Comparison of ENCODE assay signal across 1 cellular context in the genomic region with DNA sequence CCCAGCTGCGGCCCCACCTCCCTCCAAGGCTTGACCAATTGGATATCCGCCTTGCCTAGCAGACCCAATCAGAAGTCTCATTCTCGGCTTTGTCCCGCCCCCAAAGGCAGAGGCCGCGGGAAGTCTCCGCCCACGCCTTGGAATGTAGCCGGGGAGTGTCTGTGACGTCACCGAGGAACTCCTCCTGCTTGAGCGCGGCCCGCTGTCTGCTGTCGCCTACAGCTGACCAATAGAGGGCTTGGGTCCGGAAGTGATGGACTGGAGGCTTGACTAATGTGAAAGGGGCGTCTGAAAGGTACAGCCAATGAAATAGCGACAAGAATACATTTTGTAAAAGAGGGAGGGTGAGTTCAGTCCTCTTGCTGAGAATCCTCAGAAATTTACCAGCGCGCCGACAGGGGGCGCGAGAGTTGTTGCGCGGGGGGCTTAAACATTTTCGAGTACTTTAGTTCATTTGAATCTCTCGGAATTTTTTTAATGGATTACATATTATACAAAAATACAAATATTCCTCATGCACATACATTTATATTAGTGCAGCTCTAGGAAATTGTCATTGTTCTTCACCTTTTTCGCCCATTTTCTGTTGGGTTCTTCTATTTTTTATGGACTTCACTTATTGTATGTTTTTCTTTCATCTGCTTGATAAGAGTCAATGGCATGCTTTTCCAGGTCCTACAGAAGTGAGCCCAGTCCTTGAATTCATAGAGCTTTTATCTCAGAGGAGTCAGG.
TF ChIP-seq lines count a peak whose summit lies in the region.

No MANE protein-coding gene starts in this region.

TF ChIP-seq in HEK293, 187 proteins besides CTCF, POLR2A, EP300 and RAD21 (continued from another document):
- TF ChIP-seq ZSCAN4 (tag by site-specific recombination; IDR thresholded peaks at IDR 0.05) (no peak), ZBTB7A (tag by site-specific recombination; IDR thresholded peaks at IDR 0.05; ENCODE audit: low read depth) (no peak), KLF1 (tag by site-specific recombination; IDR thresholded peaks at IDR 0.05) (no peak), ZFHX2 (tag by site-specific recombination; conservative IDR thresholded peaks at IDR 0.05) (peak; percentile 88), SCRT1 (tag by site-specific recombination; IDR thresholded peaks at IDR 0.05; ENCODE audit: borderline replicate concordance) (no peak), ZNF335 (tag by site-specific recombination; conservative IDR thresholded peaks at IDR 0.05) (no peak)
